18 cellular contexts compared by ENCODE assay signal in the genomic region with DNA sequence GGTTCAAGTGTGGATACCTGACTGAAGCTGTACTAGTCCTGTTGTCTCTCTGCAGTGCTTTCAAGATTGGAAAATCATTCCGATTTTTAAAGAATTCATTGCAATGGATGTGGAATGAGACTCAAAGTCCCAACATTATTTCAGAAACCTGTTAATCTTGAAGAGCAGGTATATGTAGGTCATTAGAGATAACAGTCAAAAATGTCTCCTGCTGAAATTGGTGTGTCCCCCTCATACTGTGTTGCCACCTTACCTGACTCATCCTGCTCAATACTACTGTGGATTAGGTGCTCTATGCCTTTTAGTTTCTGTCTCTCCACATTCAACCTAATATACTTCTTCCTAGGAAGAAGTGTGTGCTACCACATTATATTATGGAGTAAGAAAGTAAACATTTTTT.
DNase-seq lines count a peak whose midpoint lies in the region; ATAC-seq and TF ChIP-seq lines count a peak whose summit lies in the region.
"Had no signal": no experiment of that assay in that cellular context is flagged by ENCODE, and none has a peak within 500 bp of the region (broad histone marks: within the 10 kb centered on the region; RNA-seq: fewer than 3 reads in every experiment).

No MANE protein-coding gene starts in this region.

- H3K4me2 ChIP-seq in SK-N-SH, result peak overlapping the region; percentile 49; the same call in 1 of the 2 replicates

- H4K20me1 ChIP-seq in SK-N-SH (ENCODE audit: insufficient read depth), result no peaks in the 10 kb centered on the region

- no peaks in the 10 kb centered on the region for H3K27me3 ChIP-seq in SK-N-SH (ENCODE audit: insufficient read depth)
- H3K27me3 ChIP-seq in RWPE2 (ENCODE audit: insufficient read depth, poor library complexity, severe bottlenecking), result no peaks in the 10 kb centered on the region
- no peaks in the 10 kb centered on the region for H3K27me3 ChIP-seq in esophagus squamous epithelium
- H3K27me3 ChIP-seq in subcutaneous abdominal adipose tissue (ENCODE audit: control insufficient read depth in 5 of 5, insufficient read depth in 4 of 5, low read length in 5 of 5), result no peaks in the 10 kb centered on the region

- peaks cover 2% of the 10 kb centered on the region for H3K27me3 Mint-ChIP-seq in activated T-cell treated with anti-CD3 and anti-CD28 coated beads, Interleukin-2, amount 50 U/mL, for 4 hours (ENCODE audit: low read depth)

- WGBS in SK-N-SH (ENCODE audit: low lambda C conversion rate), result 83% methylated on average over 1 of the region's 1 CpG
- WGBS in esophagus squamous epithelium, 2 donors, result 45 to 70% methylated on average over 1 of the region's 1 CpG

- H3K4me3 Mint-ChIP-seq in activated T-cell treated with anti-CD3 and anti-CD28 coated beads, Interleukin-2, amount 50 U/mL, for 4 hours, result no peak overlapping the region

- ATAC-seq in SK-N-SH treated with all-trans-retinoic acid at 6 μM for 48 hours (no peak), RWPE2 (ENCODE audit: low read depth) (no peak; the same call in 2 of the 3 replicates), GM18861 (IDR thresholded peaks at IDR 0.05; ENCODE audit: unreplicated experiment) (no peak)
- ATAC-seq in activated T-cell treated with anti-CD3 and anti-CD28 coated beads, Interleukin-2, amount 50 U/mL, for 4 hours, result no peak
- ATAC-seq: K562 had no signal

- H3F3A ChIP-seq in SK-N-SH (replicated peaks; ENCODE audit: insufficient read depth), result peaks cover 5% of the 10 kb centered on the region

- H3K4me1 ChIP-seq in SK-N-SH (ENCODE audit: control insufficient read depth in 1 of 2, insufficient read depth in 2 of 2, low read depth in 1 of 2, low read length in 1 of 2) (peaks cover 7 to 24% of the 10 kb centered on the region in 2 experiments), RWPE2 (ENCODE audit: insufficient read depth, poor library complexity, severe bottlenecking) (peaks cover 34% of the 10 kb centered on the region), esophagus squamous epithelium (peaks cover 15 to 39% (median 21%) of the 10 kb centered on the region in 3 donors), subcutaneous abdominal adipose tissue (ENCODE audit: control insufficient read depth in 5 of 5, insufficient read depth in 5 of 5, low read length in 5 of 5) (peaks cover 3 to 40% (median 29%) of the 10 kb centered on the region in 5 donors)

- H3K4me3 ChIP-seq in SK-N-SH (ENCODE audit: low read depth in 2 of 2, low read length in 1 of 2) (no peak overlapping the region), RWPE2 (ENCODE audit: severe bottlenecking) (no peak overlapping the region), esophagus squamous epithelium (no peak overlapping the region), subcutaneous abdominal adipose tissue (ENCODE audit: low read depth in 1 of 5, low read length in 5 of 5) (no peak overlapping the region)
- H3K4me3 ChIP-seq: K562 had no signal

- H3K4me1 Mint-ChIP-seq in activated T-cell treated with anti-CD3 and anti-CD28 coated beads, Interleukin-2, amount 50 U/mL, for 4 hours (ENCODE audit: low read depth), result no peaks in the 10 kb centered on the region

- H3K9me2 ChIP-seq in SK-N-SH, result no peaks in the 10 kb centered on the region

- CTCF ChIA-PET in SK-N-SH (lab: Yijun Ruan, JAX), result interaction anchor here (1.2 kb wide), 1 partner anchor 16 kb away, joined by 4 read pairs; no protein-coding TSS in a partner anchor

- TF ChIP-seq EP300 in SK-N-SH (IDR thresholded peaks at IDR 0.05; ENCODE audit: borderline replicate concordance in 1 of 2, low read depth in 1 of 2, low read length in 1 of 2), result no peak

- H3K9me3 ChIP-seq in SK-N-SH, result no peaks in the 10 kb centered on the region
- no peaks in the 10 kb centered on the region for H3K9me3 ChIP-seq in RWPE2 (ENCODE audit: severe bottlenecking)
- H3K9me3 ChIP-seq in esophagus squamous epithelium, result no peaks in the 10 kb centered on the region
- no peaks in the 10 kb centered on the region for H3K9me3 ChIP-seq in subcutaneous abdominal adipose tissue (ENCODE audit: control insufficient read depth in 5 of 5, low read length in 5 of 5)

- peak overlapping the region in 1 of 2 experiments; percentile 43; a peak in 2 of 4 replicates for H3K27ac ChIP-seq in SK-N-SH (ENCODE audit: low read depth in 2 of 2, low read length in 1 of 2)
- H3K27ac ChIP-seq in RWPE2 (ENCODE audit: poor library complexity, severe bottlenecking), result peak overlapping the region; percentile 59
- peak overlapping the region; percentile 54 to 82 (median 70) for H3K27ac ChIP-seq in esophagus squamous epithelium
- H3K27ac ChIP-seq in subcutaneous abdominal adipose tissue (ENCODE audit: low read depth, low read length), result peak overlapping the region; percentile 79
- H3K27ac ChIP-seq: 22Rv1, C4-2B had no signal

- intact Hi-C loops in esophagus squamous epithelium (cut with DNase I), result no loop called here

- no peaks in the 10 kb centered on the region for H3K79me2 ChIP-seq in SK-N-SH (ENCODE audit: insufficient read depth)

- H3K36me3 ChIP-seq in SK-N-SH (replicated peaks in 1 of 2; ENCODE audit: control insufficient read depth in 1 of 2, insufficient read depth in 2 of 2, low read length in 1 of 2) (no peaks in the 10 kb centered on the region), RWPE2 (ENCODE audit: low read depth) (no peaks in the 10 kb centered on the region), esophagus squamous epithelium (no peaks in the 10 kb centered on the region), subcutaneous abdominal adipose tissue (ENCODE audit: control insufficient read depth in 5 of 5, insufficient read depth in 5 of 5, low read length in 5 of 5) (no peaks in the 10 kb centered on the region)

- DNase-seq in SK-N-SH (no peak), RWPE2 (ENCODE audit: low spot score) (no peak), esophagus squamous epithelium (lab: John Stamatoyannopoulos, UW) (no peak), Ammon's horn (ENCODE audit: low spot score) (no peak)
- DNase-seq in activated T-cell treated with anti-CD3 and anti-CD28 coated beads, Interleukin-2, amount 50 U/mL, for 4 hours, result no peak
- DNase-seq: COR-L47; DMS153; NCI-H1417; NCI-H1930; NCI-H69; NK-92 treated with Interleukin-12 subunit alpha and Interleukin-12 subunit beta, amount 100 ng/mL, for 24 hours; RPMI8226 had no signal

- POLR2A ChIA-PET in SK-N-SH (lab: Yijun Ruan, JAX), result no interaction called here

- no peak overlapping the region for H2AFZ ChIP-seq in SK-N-SH (ENCODE audit: low read depth)

- no peak for TF ChIP-seq POLR2A in esophagus squamous epithelium (IDR thresholded peaks at IDR 0.05)

- H3K9ac ChIP-seq in SK-N-SH, result no peak overlapping the region
- no peak overlapping the region for H3K9ac ChIP-seq in subcutaneous abdominal adipose tissue (ENCODE audit: low read length in 5 of 5)

- H3K36me3 Mint-ChIP-seq in activated T-cell treated with anti-CD3 and anti-CD28 coated beads, Interleukin-2, amount 50 U/mL, for 4 hours (ENCODE audit: insufficient read depth), result no peaks in the 10 kb centered on the region

- no peak for TF ChIP-seq RAD21 in SK-N-SH (IDR thresholded peaks at IDR 0.05; ENCODE audit: low read length)

- peaks cover 7% of the 10 kb centered on the region for H3K9me3 Mint-ChIP-seq in activated T-cell treated with anti-CD3 and anti-CD28 coated beads, Interleukin-2, amount 50 U/mL, for 4 hours

- TF ChIP-seq CTCF in SK-N-SH (IDR thresholded peaks at IDR 0.05) (no peak), RWPE2 (IDR thresholded peaks at IDR 0.05; ENCODE audit: poor library complexity, severe bottlenecking) (no peak), esophagus squamous epithelium (IDR thresholded peaks at IDR 0.05) (no peak)

TF ChIP-seq in SK-N-SH, 30 proteins besides CTCF, POLR2A, EP300 and RAD21 (continues in another document):
- TF ChIP-seq FOXJ3 (CRISPR knock-in tag; IDR thresholded peaks at IDR 0.05) (no peak), MXI1 (IDR thresholded peaks at IDR 0.05; ENCODE audit: low read depth, low read length) (no peak), RCOR1 (IDR thresholded peaks at IDR 0.05; ENCODE audit: low read length) (no peak), JUND (IDR thresholded peaks at IDR 0.05) (no peak), FOSL2 (IDR thresholded peaks at IDR 0.05; ENCODE audit: borderline replicate concordance, low read depth) (no peak), YY1 (IDR thresholded peaks at IDR 0.05; ENCODE audit: low read depth) (no peak), ELF1 (IDR thresholded peaks at IDR 0.05) (no peak), MEF2A (IDR thresholded peaks at IDR 0.05; ENCODE audit: borderline replicate concordance, low read depth) (no peak), TCF12 (IDR thresholded peaks at IDR 0.05) (no peak), CHD2 (IDR thresholded peaks at IDR 0.05; ENCODE audit: low read length, partially characterized antibody) (no peak)
- TF ChIP-seq, protein P1, sequence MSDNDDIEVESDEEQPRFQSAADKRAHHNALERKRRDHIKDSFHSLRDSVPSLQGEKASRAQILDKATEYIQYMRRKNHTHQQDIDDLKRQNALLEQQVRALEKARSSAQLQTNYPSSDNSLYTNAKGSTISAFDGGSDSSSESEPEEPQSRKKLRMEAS (IDR thresholded peaks at IDR 0.05; ENCODE audit: low read depth), result no peak

TF ChIP-seq in SK-N-SH treated with all-trans-retinoic acid at 6 μM for 48 hours, 23 proteins besides CTCF, POLR2A, EP300 and RAD21 (continues in another document):
- no peak for TF ChIP-seq ISL1 (CRISPR knock-in tag; IDR thresholded peaks at IDR 0.05)
- no peak for TF ChIP-seq PPARA (CRISPR knock-in tag; IDR thresholded peaks at IDR 0.05; ENCODE audit: borderline replicate concordance)
- TF ChIP-seq, protein P2, sequence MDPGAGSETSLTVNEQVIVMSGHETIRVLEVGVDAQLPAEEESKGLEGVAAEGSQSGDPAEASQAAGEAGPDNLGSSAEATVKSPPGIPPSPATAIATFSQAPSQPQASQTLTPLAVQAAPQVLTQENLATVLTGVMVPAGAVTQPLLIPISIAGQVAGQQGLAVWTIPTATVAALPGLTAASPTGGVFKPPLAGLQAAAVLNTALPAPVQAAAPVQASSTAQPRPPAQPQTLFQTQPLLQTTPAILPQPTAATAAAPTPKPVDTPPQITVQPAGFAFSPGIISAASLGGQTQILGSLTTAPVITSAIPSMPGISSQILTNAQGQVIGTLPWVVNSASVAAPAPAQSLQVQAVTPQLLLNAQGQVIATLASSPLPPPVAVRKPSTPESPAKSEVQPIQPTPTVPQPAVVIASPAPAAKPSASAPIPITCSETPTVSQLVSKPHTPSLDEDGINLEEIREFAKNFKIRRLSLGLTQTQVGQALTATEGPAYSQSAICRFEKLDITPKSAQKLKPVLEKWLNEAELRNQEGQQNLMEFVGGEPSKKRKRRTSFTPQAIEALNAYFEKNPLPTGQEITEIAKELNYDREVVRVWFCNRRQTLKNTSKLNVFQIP (CRISPR knock-in tag; IDR thresholded peaks at IDR 0.05; ENCODE audit: borderline replicate concordance, low read depth), result no peak
- no peak for TF ChIP-seq RARB (CRISPR knock-in tag; IDR thresholded peaks at IDR 0.05)
